Comparison of ENCODE assay signal across 21 cellular contexts in the genomic region with DNA sequence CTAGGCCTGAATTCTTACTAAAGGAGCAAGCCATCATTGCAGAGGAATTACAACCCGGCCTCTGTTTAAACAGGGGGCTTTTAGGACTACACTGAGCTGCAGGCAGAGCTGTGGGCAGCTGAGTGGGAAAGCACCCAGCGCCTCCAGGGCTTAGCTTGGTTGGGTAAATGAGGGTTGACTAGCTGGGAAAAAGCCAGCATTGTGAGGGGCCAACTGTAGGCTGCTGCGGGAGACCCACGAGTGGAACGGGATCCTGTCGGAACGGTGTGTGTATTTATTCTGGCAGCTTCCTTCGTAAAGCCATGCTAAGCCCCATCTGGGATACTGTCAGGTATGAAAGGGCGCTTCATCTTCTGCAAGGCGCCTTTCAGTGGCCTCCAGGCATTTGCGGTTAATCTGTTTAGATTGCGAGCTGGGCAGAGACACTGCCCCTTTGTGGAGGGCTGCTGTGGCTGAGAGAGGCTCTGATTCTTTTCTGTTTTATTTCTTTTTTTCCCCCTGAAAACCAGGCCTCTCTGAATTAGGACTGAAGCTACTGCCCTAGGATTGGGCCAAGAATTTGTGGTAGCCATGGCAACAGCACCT. TPM values are rescaled to one million over a fixed set of nuclear protein-coding genes. Genes with fewer than 3 reads are reported as not detected.
A peak's percentile ranks its signal among the peaks of the same experiment; 100 is the strongest.
DNase-seq lines count a peak whose midpoint lies in the region; ATAC-seq, FAIRE-seq and TF ChIP-seq lines count a peak whose summit lies in the region.
"Had no signal": no experiment of that assay in that cellular context is flagged by ENCODE, and none has a peak within 500 bp of the region (broad histone marks: within the 10 kb centered on the region; RNA-seq: fewer than 3 reads in every experiment).

No MANE protein-coding gene starts in this region.

- peaks cover 0 to 6% of the 10 kb centered on the region in 2 experiments; a peak in 1 of 5 replicates for H3K27me3 ChIP-seq in K562 (ENCODE audit: control insufficient read depth in 2 of 2, insufficient read depth in 2 of 2, low read length in 2 of 2)
- H3K27me3 ChIP-seq in GM23248 (replicated peaks; ENCODE audit: insufficient read depth): no peaks in the 10 kb centered on the region
- 0 out of 2 replicates have a peak, but pooled peaks cover 3% of the 10 kb centered on the region for H3K27me3 ChIP-seq in Karpas-422 (ENCODE audit: low read length)
- H3K27me3 ChIP-seq: gastrocnemius medialis had no signal

- H3K9ac ChIP-seq in K562 (ENCODE audit: insufficient read depth in 1 of 2, low read depth in 2 of 2, low read length in 2 of 2) (no peak overlapping the region), GM23248 (no peak overlapping the region), Karpas-422 (ENCODE audit: low read length) (no peak overlapping the region)

- intact Hi-C loops in K562 (cut with micrococcal nuclease): no loop called here

- WGBS in K562 (ENCODE audit: insufficient coverage, low coverage, missing lambda C conversion rate): 0% methylated on average over 12 of the region's 12 CpGs
- 44% methylated on average over 12 of the region's 12 CpGs for WGBS in GM23248 (ENCODE audit: low coverage in 1 of 2, low lambda C conversion rate in 2 of 2, missing lambda C conversion rate in 2 of 2), 2 experiments

- POLR2A ChIA-PET in K562 (lab: Yijun Ruan, JAX): no interaction called here

- CTCF ChIA-PET in K562 (lab: Yijun Ruan, JAX; ENCODE audit: low intra/inter-chr PET ratio): no interaction called here

- no peak overlapping the region for H3K27ac ChIP-seq in K562 (ENCODE audit: extremely low read depth, low read depth, low read length)
- H3K27ac ChIP-seq in GM23248: no peak overlapping the region
- no peak overlapping the region for H3K27ac ChIP-seq in Karpas-422 (ENCODE audit: low read length)
- H3K27ac ChIP-seq: gastrocnemius medialis, SK-N-MC had no signal

- no peaks in the 10 kb centered on the region for H3F3A ChIP-seq in GM23248 (ENCODE audit: insufficient read depth)

- H3K36me3 ChIP-seq in K562 (ENCODE audit: control insufficient read depth, insufficient read depth, low read length): no peaks in the 10 kb centered on the region
- no peaks in the 10 kb centered on the region for H3K36me3 ChIP-seq in GM23248 (ENCODE audit: low read depth)
- no peaks in the 10 kb centered on the region for H3K36me3 ChIP-seq in Karpas-422 (ENCODE audit: insufficient read depth, low read length)
- H3K36me3 ChIP-seq: gastrocnemius medialis had no signal

- no peak overlapping the region for H3K4me3 ChIP-seq in K562
- H3K4me3 ChIP-seq in GM23248: no peak overlapping the region
- no peak overlapping the region for H3K4me3 ChIP-seq in Karpas-422 (ENCODE audit: low read length)
- H3K4me3 ChIP-seq: gastrocnemius medialis, SK-N-MC had no signal

- H3K79me2 ChIP-seq in K562 (ENCODE audit: control insufficient read depth, insufficient read depth, low read length) (no peaks in the 10 kb centered on the region), GM23248 (ENCODE audit: insufficient read depth) (no peaks in the 10 kb centered on the region), Karpas-422 (ENCODE audit: low read length) (no peaks in the 10 kb centered on the region)

- peak; percentile 68 for DNase-seq in ELF-1 (ENCODE audit: low read depth, low spot score)
- peak; percentile 84 for DNase-seq in NCI-H146 (lab: John Stamatoyannopoulos, UW)
- no peak for DNase-seq in K562 (ENCODE audit: extremely low read depth in 1 of 4, low spot score in 3 of 4)
- peak; percentile 60 for DNase-seq in medulla oblongata (ENCODE audit: extremely low spot score)
- DNase-seq in GM23248: no peak
- DNase-seq in Karpas-422: no peak
- DNase-seq: activated CD8-positive, alpha-beta T cell treated with anti-CD3 and anti-CD28 coated beads, Interleukin-2, amount 10 ng/mL, durations not matched to agents 7 days and 5 days; activated naive CD4-positive, alpha-beta T cell treated with Interleukin-2 at 50 U/mL for 16 hours; activated T-cell treated with anti-CD3 and anti-CD28 coated beads, Interleukin-2, amount 50 U/mL, for 24 hours; CD8-positive, alpha-beta memory T cell; DND-41; erythroblast; gastrocnemius medialis; H7; stimulated activated CD4-positive, alpha-beta T cell treated with anti-CD3 and anti-CD28 coated beads, Interleukin-2, amount 100 ng/mL, for 24 hours; stimulated activated naive B cell treated with anti-CD40 and anti-IgM and Interleukin-4, amounts not matched to agents 10 μg/mL and 1 μg/mL and 100 μg/mL, for 72 hours had no signal

- H3K4me2 ChIP-seq in K562 (ENCODE audit: insufficient read depth, low read length): no peak overlapping the region
- no peak overlapping the region for H3K4me2 ChIP-seq in GM23248 (ENCODE audit: unreplicated experiment)
- H3K4me2 ChIP-seq in Karpas-422 (ENCODE audit: low read depth, low read length, poor library complexity, severe bottlenecking): no peak overlapping the region

- H3K9me3 ChIP-seq in K562 (replicated peaks; ENCODE audit: control insufficient read depth, insufficient read depth, low read depth, low read length) (no peaks in the 10 kb centered on the region), GM23248 (ENCODE audit: low read depth) (no peaks in the 10 kb centered on the region), Karpas-422 (ENCODE audit: low read length) (no peaks in the 10 kb centered on the region)
- H3K9me3 ChIP-seq: gastrocnemius medialis had no signal

- FAIRE-seq in K562 (lab: Jason Lieb, UNC): no peak

- BruUV-seq in K562 (replicated peaks; lab: Mats Ljungman, UMichigan): no TSS peak

- H3K4me1 ChIP-seq in K562 (replicated peaks in 1 of 2; ENCODE audit: control insufficient read depth in 2 of 2, insufficient read depth in 2 of 2, low read length in 2 of 2) (no peaks in the 10 kb centered on the region; a peak in 1 of 5 replicates), GM23248 (ENCODE audit: insufficient read depth) (no peaks in the 10 kb centered on the region), Karpas-422 (ENCODE audit: low read length) (no peaks in the 10 kb centered on the region)
- H3K4me1 ChIP-seq: gastrocnemius medialis had no signal

- H3K9me2 ChIP-seq in GM23248 (ENCODE audit: insufficient read depth) (no peaks in the 10 kb centered on the region), Karpas-422 (replicated peaks; ENCODE audit: insufficient read depth, low read length) (no peaks in the 10 kb centered on the region)

- TF ChIP-seq CTCF in K562 (IDR thresholded peaks at IDR 0.05 in 2 of 3, conservative IDR thresholded peaks at IDR 0.05 in 1 of 3; ENCODE audit: insufficient read depth in 2 of 3, low read depth in 1 of 3, low read length in 3 of 3): no peak

- in situ Hi-C loops in K562 (cut with MboI) (no loop called here), GM23248 (cut with MboI) (no loop called here)

- TF ChIP-seq RAD21 in K562 (CRISPR knock-in tag; conservative IDR thresholded peaks at IDR 0.05 in 1 of 2, IDR thresholded peaks at IDR 0.05 in 1 of 2): no peak

- no peaks in the 10 kb centered on the region; the same call in 1 of the 2 replicates for H4K20me1 ChIP-seq in K562 (replicated peaks; ENCODE audit: control insufficient read depth, insufficient read depth, low read length)
- H4K20me1 ChIP-seq in GM23248 (ENCODE audit: insufficient read depth): no peaks in the 10 kb centered on the region
- no peaks in the 10 kb centered on the region for H4K20me1 ChIP-seq in Karpas-422 (ENCODE audit: insufficient read depth, low read depth, low read length)

- TF ChIP-seq POLR2A in K562 (conservative IDR thresholded peaks at IDR 0.05): no peak

- ATAC-seq in K562 (no peak), GM18861 (IDR thresholded peaks at IDR 0.05; ENCODE audit: unreplicated experiment) (no peak)
- ATAC-seq: activated CD4-positive, CD25-positive, alpha-beta regulatory T cell treated with anti-CD3 and anti-CD28 coated beads, Interleukin-2, amount 50 U/mL, for 24 hours; activated CD8-positive, alpha-beta T cell treated with anti-CD3 and anti-CD28 coated beads, Interleukin-2, amount 10 ng/mL, durations not matched to agents 7 days and 5 days; gastrocnemius medialis; natural killer cell treated with Interleukin-12 subunit alpha and Interleukin-12 subunit beta and Interleukin-15 and Interleukin-18, amount 100 ng/mL, for 72 hours; Panc1; stimulated activated naive B cell treated with anti-CD40 and anti-IgM and Interleukin-4, amounts not matched to agents 10 μg/mL and 1 μg/mL and 100 μg/mL, for 72 hours had no signal

- H3K9me1 ChIP-seq in K562 (ENCODE audit: control insufficient read depth, insufficient read depth, low read length): no peaks in the 10 kb centered on the region

- H2AFZ ChIP-seq in K562 (ENCODE audit: low read depth, low read length) (no peak overlapping the region), GM23248 (no peak overlapping the region), Karpas-422 (ENCODE audit: low read length) (no peak overlapping the region)

- TF ChIP-seq EP300 in K562 (IDR thresholded peaks at IDR 0.05; ENCODE audit: low read length): no peak

TF ChIP-seq in K562, 482 proteins besides CTCF, POLR2A, EP300 and RAD21:
- no peak for TF ChIP-seq ZNF124 (CRISPR knock-in tag; IDR thresholded peaks at IDR 0.05)
- peak; percentile 18; the same call in 1 of the 2 replicates for TF ChIP-seq RFX1 (IDR thresholded peaks at IDR 0.05)
- no peak for TF ChIP-seq SMARCE1 (IDR thresholded peaks at IDR 0.05)
- no peak for TF ChIP-seq C11orf30 (IDR thresholded peaks at IDR 0.05; ENCODE audit: low read depth)

RNA-seq across cellular contexts. Expression of gene CNMD, which starts 39.5 kb away (rescaled TPM):
- total RNA-seq in K562 (2011; cell fraction: chromatin; rRNA removed; ENCODE audit: low replicate concordance): not detected in 2 replicates
- total RNA-seq in K562 (2011; cell fraction: nucleolus; rRNA removed): not detected in 2 replicates
- not detected in 2 replicates for total RNA-seq in K562 (2011; cell fraction: nucleoplasm; rRNA removed)
- not detected in 2 replicates for total RNA-seq in K562 (2014; rRNA removed)
- not detected in 2 replicates for total RNA-seq in K562 (2014; rRNA removed; fragmentation: Illumina TruSeq; extraction: Trizol)
- total RNA-seq in K562 (2015; rRNA removed; fragmentation: Illumina TruSeq; extraction: Trizol): not detected in 2 replicates
- not detected in 2 replicates for total RNA-seq in K562 (2021)
- polyA plus RNA-seq in K562 (2011; rRNA removed): not detected in 2 replicates
- polyA plus RNA-seq in K562 (2011; cell fraction: cytosol; rRNA removed): not detected in 2 replicates
- polyA plus RNA-seq in K562 (2011; cell fraction: nucleus; rRNA removed): not detected in 2 replicates
- polyA plus RNA-seq in K562 (2012): not detected in 2 replicates
- polyA plus RNA-seq in K562 (2014; fragmentation: Illumina TruSeq; extraction: Trizol): not detected in 2 replicates
- not detected for polyA plus RNA-seq in K562 (2014; fragmentation: Nextera tagmentation; extraction: Ambion mirVana)
- polyA plus RNA-seq in K562 (2014; rRNA removed): not detected in 2 replicates
- not detected in 2 replicates for polyA minus RNA-seq in K562 (2011; rRNA and poly(A)+ RNA removed)
- polyA minus RNA-seq in K562 (2011; cell fraction: cytosol; rRNA and poly(A)+ RNA removed): not detected in 2 replicates
- not detected in 2 replicates for polyA minus RNA-seq in K562 (2011; cell fraction: nucleus; rRNA and poly(A)+ RNA removed)
- not detected in 2 replicates for total RNA-seq in GM23248 (2014; rRNA removed; shearing (Covaris generic))
- not detected in 2 replicates for polyA plus RNA-seq in GM23248 (2016; fragmentation: Nextera tagmentation; extraction: Ambion mirVana)
- not detected in 2 replicates for total RNA-seq in Karpas-422 (2014; rRNA removed; shearing (Covaris generic); ENCODE audit: low replicate concordance)
- total RNA-seq: activated CD8-positive, alpha-beta T cell treated with anti-CD3 and anti-CD28 coated beads, Interleukin-2, amount 10 ng/mL, durations not matched to agents 7 days and 5 days; CD8-positive, alpha-beta memory T cell; gastrocnemius medialis; natural killer cell treated with Interleukin-12 subunit alpha and Interleukin-12 subunit beta and Interleukin-15 and Interleukin-18, amount 100 ng/mL, for 72 hours had no signal
- polyA plus RNA-seq: CD8-positive, alpha-beta memory T cell had no signal

Comparison
In these comparisons a context has a peak if more than half of its experiments do, and no peak if none do; other contexts are left out.
1. DNase-seq: peak in ELF-1 (single experiment), NCI-H146 (single experiment) and medulla oblongata (single experiment); none in K562 (0 of 4), GM23248 (single experiment) and Karpas-422 (single experiment).